2 cellular contexts compared by ENCODE assay signal in genomic region chr15:58842713-58843396, GRCh38.
A peak's percentile ranks its signal among the peaks of the same experiment; 100 is the strongest.
TF ChIP-seq lines count a peak whose summit lies in the region.

No MANE protein-coding gene starts in this region.

TF ChIP-seq in GM12878, 131 proteins besides CTCF, POLR2A, EP300 and RAD21 (continued from another document):
- no peak for TF ChIP-seq ZBTB4 (CRISPR knock-in tag; IDR thresholded peaks at IDR 0.05)
- TF ChIP-seq MLLT1 (IDR thresholded peaks at IDR 0.05): no peak
- TF ChIP-seq POLR2AphosphoS2 (IDR thresholded peaks at IDR 0.05; ENCODE audit: low read depth, low read length): no peak
- TF ChIP-seq MTA2 (IDR thresholded peaks at IDR 0.05; ENCODE audit: low read depth): no peak
- TF ChIP-seq HSF1 (IDR thresholded peaks at IDR 0.05; ENCODE audit: low read depth, low read length): no peak
- no peak for TF ChIP-seq HDAC6 (IDR thresholded peaks at IDR 0.05; ENCODE audit: unreplicated experiment)
- peak; percentile 40 for TF ChIP-seq JUNB (IDR thresholded peaks at IDR 0.05)

TF ChIP-seq in SK-N-SH, 30 proteins besides CTCF, POLR2A, EP300 and RAD21 (continued from another document):
- no peak for TF ChIP-seq GABPA (IDR thresholded peaks at IDR 0.05; ENCODE audit: low read depth)
